Comparison of ENCODE assay signal across 17 cellular contexts in genomic region chr5:148421661-148422060, GRCh38.
"Had no signal": no experiment of that assay in that cellular context is flagged by ENCODE, and none has a peak within 500 bp of the region (broad histone marks: within the 10 kb centered on the region; RNA-seq: fewer than 3 reads in every experiment).

No MANE protein-coding gene starts in this region.

- H3K9me3 Mint-ChIP-seq: immature natural killer cell; natural killer cell treated with Interleukin-12 subunit alpha and Interleukin-12 subunit beta and Interleukin-15 and Interleukin-18, amount 100 ng/mL, for 72 hours had no signal

- H3K27me3 Mint-ChIP-seq: activated CD8-positive, alpha-beta memory T cell treated with anti-CD3 and anti-CD28 coated beads, Interleukin-2, amount 10 ng/mL, durations not matched to agents 7 days and 5 days; natural killer cell treated with Interleukin-12 subunit alpha and Interleukin-12 subunit beta and Interleukin-15 and Interleukin-18, amount 100 ng/mL, for 72 hours had no signal

- DNase-seq: activated CD4-positive, alpha-beta T cell treated with anti-CD3 and anti-CD28 coated beads for 4 hours; activated CD4-positive, alpha-beta T cell treated with anti-CD3 and anti-CD28 coated beads, Interleukin-2, amount 50 U/mL, for 48 hours; activated CD8-positive, alpha-beta memory T cell treated with anti-CD3 and anti-CD28 coated beads, Interleukin-2, amount 10 ng/mL, durations not matched to agents 7 days and 5 days; activated naive CD4-positive, alpha-beta T cell treated with Interleukin-2 at 50 U/mL for 16 hours; activated T-cell treated with anti-CD3 and anti-CD28 coated beads for 4 hours; central memory CD4-positive, alpha-beta T cell; effector memory CD4-positive, alpha-beta T cell; immature natural killer cell; ovary; psoas muscle; stimulated activated CD4-positive, alpha-beta T cell treated with anti-CD3 and anti-CD28 coated beads, Interleukin-4, amount 100 ng/mL, for 24 hours; T-helper 1 cell; T-helper 9 cell; transverse colon had no signal

- H3K27ac Mint-ChIP-seq: activated CD8-positive, alpha-beta memory T cell treated with anti-CD3 and anti-CD28 coated beads, Interleukin-2, amount 10 ng/mL, durations not matched to agents 7 days and 5 days; natural killer cell treated with Interleukin-12 subunit alpha and Interleukin-12 subunit beta and Interleukin-15 and Interleukin-18, amount 100 ng/mL, for 72 hours had no signal

- ATAC-seq: activated CD8-positive, alpha-beta memory T cell treated with anti-CD3 and anti-CD28 coated beads, Interleukin-2, amount 10 ng/mL, durations not matched to agents 7 days and 5 days; foreskin keratinocyte; left lobe of liver; natural killer cell treated with Interleukin-12 subunit alpha and Interleukin-12 subunit beta and Interleukin-15 and Interleukin-18, amount 100 ng/mL, for 72 hours; psoas muscle had no signal

- H3K4me3 Mint-ChIP-seq: activated CD8-positive, alpha-beta memory T cell treated with anti-CD3 and anti-CD28 coated beads, Interleukin-2, amount 10 ng/mL, durations not matched to agents 7 days and 5 days; immature natural killer cell; natural killer cell treated with Interleukin-12 subunit alpha and Interleukin-12 subunit beta and Interleukin-15 and Interleukin-18, amount 100 ng/mL, for 72 hours had no signal
